1 cellular context compared by ENCODE assay signal in genomic region chr7:39623312-39624201, GRCh38.
TF ChIP-seq lines count a peak whose summit lies in the region.

Gene RALA (plus strand): TSS chr7:39623572. CDS start chr7:39686668, 63,096 bp downstream.

TF ChIP-seq in HepG2, 621 proteins besides CTCF, POLR2A, EP300 and RAD21 (continued from another document and continues in another):
- TF ChIP-seq ZNF264 (CRISPR knock-in tag; IDR thresholded peaks at IDR 0.05) (0 out of 2 replicates have a peak, but pooled peaks have one; percentile 4), MEIS1 (CRISPR knock-in tag; IDR thresholded peaks at IDR 0.05; ENCODE audit: borderline replicate concordance) (no peak), AHDC1 (CRISPR knock-in tag; IDR thresholded peaks at IDR 0.05; ENCODE audit: borderline replicate concordance) (no peak), ZNF773 (CRISPR knock-in tag; IDR thresholded peaks at IDR 0.05; ENCODE audit: borderline replicate concordance) (no peak), GMEB1 (CRISPR knock-in tag; IDR thresholded peaks at IDR 0.05; ENCODE audit: borderline replicate concordance) (no peak), ZNF430 (CRISPR knock-in tag; IDR thresholded peaks at IDR 0.05) (peak; percentile 65; the same call in 1 of the 2 replicates), ATF6 (CRISPR knock-in tag; conservative IDR thresholded peaks at IDR 0.05) (0 out of 2 replicates have a peak, but pooled peaks have one; percentile 66), HIC2 (CRISPR knock-in tag; IDR thresholded peaks at IDR 0.05; ENCODE audit: low read depth) (no peak), ZNF407 (CRISPR knock-in tag; IDR thresholded peaks at IDR 0.05; ENCODE audit: not compliant biosample characterization) (no peak), MLX (CRISPR knock-in tag; IDR thresholded peaks at IDR 0.05) (no peak), DDIT3 (CRISPR knock-in tag; IDR thresholded peaks at IDR 0.05) (no peak), THAP11 (CRISPR knock-in tag; IDR thresholded peaks at IDR 0.05) (peak; percentile 85), STAT6 (CRISPR knock-in tag; IDR thresholded peaks at IDR 0.05; ENCODE audit: borderline replicate concordance) (peak; percentile 81; the same call in 1 of the 2 replicates), ZGPAT (CRISPR knock-in tag; IDR thresholded peaks at IDR 0.05) (peak; percentile 80; the same call in 1 of the 2 replicates), U2AF1 (optimal IDR thresholded peaks at IDR 0.05; ENCODE audit: low read depth, low read length) (peak; percentile 90), NFATC3 (CRISPR knock-in tag; IDR thresholded peaks at IDR 0.05) (peak; percentile 48; the same call in 1 of the 2 replicates), ZSCAN31 (CRISPR knock-in tag; IDR thresholded peaks at IDR 0.05; ENCODE audit: low read depth) (0 out of 2 replicates have a peak, but pooled peaks have one; percentile 40), PRPF4 (IDR thresholded peaks at IDR 0.05; ENCODE audit: low read depth, low read length, poor library complexity, severe bottlenecking) (no peak), ZNF891 (CRISPR knock-in tag; IDR thresholded peaks at IDR 0.05) (no peak), POLR2AphosphoS5 (IDR thresholded peaks at IDR 0.05; ENCODE audit: low read depth, low read length) (peak; percentile 86), ZC3H4 (CRISPR knock-in tag; IDR thresholded peaks at IDR 0.05; ENCODE audit: borderline replicate concordance) (no peak), ZNF83 (CRISPR knock-in tag; IDR thresholded peaks at IDR 0.05; ENCODE audit: borderline replicate concordance) (no peak)
